Comparison of ENCODE assay signal across 8 cellular contexts in genomic region chr17:78358538-78359215, GRCh38. TPM values are rescaled to one million over a fixed set of nuclear protein-coding genes. Genes with fewer than 3 reads are reported as not detected.
DNase-seq lines count a peak whose midpoint lies in the region; ATAC-seq, FAIRE-seq and TF ChIP-seq lines count a peak whose summit lies in the region.

No MANE protein-coding gene starts in this region.

- no peaks in the 10 kb centered on the region for H3K36me3 ChIP-seq in cardiac muscle cell
- H3K36me3 ChIP-seq in stomach smooth muscle (ENCODE audit: control insufficient read depth in 2 of 2, insufficient read depth in 2 of 2, low read length in 2 of 2): peaks cover 2 to 24% of the 10 kb centered on the region in 2 donors

- ATAC-seq in left colon: peak; percentile 8

- H3K9ac ChIP-seq in stomach smooth muscle (ENCODE audit: low read length in 2 of 2): peak overlapping the region; percentile 47 to 92

- H3K4me3 ChIP-seq in cardiac muscle cell (peak overlapping the region; percentile 86), astrocyte of the cerebellum (ENCODE audit: low read depth, low read length) (peak overlapping the region; percentile 84), stomach smooth muscle (ENCODE audit: low read length in 2 of 2) (peak overlapping the region; percentile 82 to 83)

- DNase-seq in cardiac muscle cell (ENCODE audit: low read depth in 1 of 2, low spot score in 1 of 2): peak; percentile 62 to 67
- no peak for DNase-seq in cardiac septum (ENCODE audit: low spot score)
- no peak for DNase-seq in astrocyte of the cerebellum (ENCODE audit: low read depth)
- peak in 1 of 2 donors; percentile 51 for DNase-seq in left colon
- DNase-seq in NCI-H1436 treated with DMSO at 0.1 percent for 48 hours (lab: John Stamatoyannopoulos, UW): no peak
- DNase-seq in Kasumi-1 (lab: John Stamatoyannopoulos, UW): no peak
- DNase-seq in urothelium cell line (ENCODE audit: low spot score): no peak

- H3K4me1 ChIP-seq in cardiac muscle cell (ENCODE audit: low read depth) (peaks cover 47% of the 10 kb centered on the region), stomach smooth muscle (ENCODE audit: control insufficient read depth, insufficient read depth, low read length) (peaks cover 50% of the 10 kb centered on the region)

- in situ Hi-C loops in astrocyte of the cerebellum (cut with HindIII; ENCODE audit: low sequenced_read_pairs): no loop called here

- H3K27ac ChIP-seq in cardiac muscle cell (peak overlapping the region; percentile 97), stomach smooth muscle (ENCODE audit: low read length) (peak overlapping the region; percentile 89)

- H3K27me3 ChIP-seq in cardiac muscle cell: no peaks in the 10 kb centered on the region
- no peaks in the 10 kb centered on the region for H3K27me3 ChIP-seq in stomach smooth muscle (ENCODE audit: control insufficient read depth in 1 of 2, insufficient read depth in 2 of 2, low read length in 2 of 2)

- H3K9me3 ChIP-seq in cardiac muscle cell (ENCODE audit: low read depth) (no peaks in the 10 kb centered on the region), stomach smooth muscle (ENCODE audit: control insufficient read depth in 2 of 2, low read length in 2 of 2) (no peaks in the 10 kb centered on the region)

- FAIRE-seq in urothelium cell line (lab: Jason Lieb, UNC): no peak

- TF ChIP-seq CTCF in cardiac muscle cell (IDR thresholded peaks at IDR 0.05; ENCODE audit: low read depth, low read length) (no peak), astrocyte of the cerebellum (IDR thresholded peaks at IDR 0.05; ENCODE audit: low read depth, low read length, missing control alignments) (no peak)

- intact Hi-C loops in cardiac septum (cut with DNase I) (loop anchor here (2.0 to 5.0 kb wide), 2 partner anchors 16 to 101 kb away; no protein-coding TSS in a partner anchor), left colon (cut with DNase I, micrococcal nuclease) (no loop called here)

RNA-seq across cellular contexts. Expression of gene SOCS3, which starts 1.2 kb away (rescaled TPM):
- total RNA-seq in cardiac muscle cell (51.7 and 59.0 TPM in 2 replicates), cardiac septum (49.9 TPM), left colon (10 to 100 TPM; 11.6 to 33.1 TPM)
- 33.3 and 45.5 TPM in 2 replicates for polyA plus RNA-seq in cardiac muscle cell

RNA-seq across cellular contexts. Expression of gene PGS1, which starts 19.8 kb away (rescaled TPM):
- total RNA-seq in cardiac muscle cell (52.5 and 64.7 TPM in 2 replicates), cardiac septum (22.1 TPM), left colon (10 to 100 TPM; 37.6 to 44.5 TPM)
- polyA plus RNA-seq in cardiac muscle cell: 46.7 and 50.7 TPM in 2 replicates

Comparison
In these comparisons a context has a peak if more than half of its experiments do, and no peak if none do; other contexts are left out.
1. DNase-seq: peak in cardiac muscle cell (2 of 2); none in cardiac septum (single experiment), astrocyte of the cerebellum (single experiment), NCI-H1436 treated with DMSO at 0.1 percent for 48 hours (single experiment), Kasumi-1 (0 of 2) and urothelium cell line (single experiment).
2. Peak in every context shown above with its lines, with median percentiles within 50 percentile points of each other: H3K4me3 ChIP-seq.